ENCODE assay signal across 22 cellular contexts in genomic region chr10:5281355-5281754, GRCh38.
DNase-seq lines count a peak whose midpoint lies in the region; ATAC-seq, FAIRE-seq and TF ChIP-seq lines count a peak whose summit lies in the region.
"Had no signal": no experiment of that assay in that cellular context is flagged by ENCODE, and none has a peak within 500 bp of the region (broad histone marks: within the 10 kb centered on the region; RNA-seq: fewer than 3 reads in every experiment).

No MANE protein-coding gene starts in this region.

- H3K4me1 Mint-ChIP-seq in activated T-cell treated with anti-CD3 and anti-CD28 coated beads, Interleukin-2, amount 50 U/mL, for 72 hours (ENCODE audit: low read depth): peaks cover 38% of the 10 kb centered on the region
- H3K4me1 Mint-ChIP-seq in activated T-cell treated with anti-CD3 and anti-CD28 coated beads, Interleukin-2, amount 50 U/mL, for 4 hours (ENCODE audit: low read depth): peaks cover 13% of the 10 kb centered on the region
- H3K4me1 Mint-ChIP-seq: B cell had no signal

- CTCF ChIA-PET in A549 (lab: Yijun Ruan, JAX): interaction anchor here (1.1 to 5.3 kb wide), 7 partner anchors 9 to 431 kb away, joined by 3 to 68 read pairs (median 3); no protein-coding TSS in a partner anchor
- CTCF ChIA-PET in PC-9 (lab: Charles Lee): no interaction called here

- peaks cover 0 to 6% of the 10 kb centered on the region in 2 donors for H3K36me3 Mint-ChIP-seq in activated T-cell treated with anti-CD3 and anti-CD28 coated beads, Interleukin-2, amount 50 U/mL, for 72 hours (ENCODE audit: insufficient read depth in 2 of 2)
- H3K36me3 Mint-ChIP-seq in activated T-cell treated with anti-CD3 and anti-CD28 coated beads, Interleukin-2, amount 50 U/mL, for 4 hours (ENCODE audit: insufficient read depth): no peaks in the 10 kb centered on the region

- no peaks in the 10 kb centered on the region for H3K9me3 Mint-ChIP-seq in activated T-cell treated with anti-CD3 and anti-CD28 coated beads, Interleukin-2, amount 50 U/mL, for 72 hours
- H3K9me3 Mint-ChIP-seq in activated T-cell treated with anti-CD3 and anti-CD28 coated beads, Interleukin-2, amount 50 U/mL, for 4 hours: no peaks in the 10 kb centered on the region
- H3K9me3 Mint-ChIP-seq: CD4-positive, alpha-beta T cell; CD8-positive, alpha-beta T cell had no signal

- intact Hi-C loops in PC-9 (cut with micrococcal nuclease; ENCODE audit: unreplicated experiment): loop anchor here (5.0 kb wide), 1 partner anchor 101 kb away; no protein-coding TSS in a partner anchor

- H3K36me3 ChIP-seq in GM23248 (ENCODE audit: low read depth) (no peaks in the 10 kb centered on the region), PC-9 (ENCODE audit: low read depth) (no peaks in the 10 kb centered on the region)

- no peaks in the 10 kb centered on the region for H3K79me2 ChIP-seq in GM23248 (ENCODE audit: insufficient read depth)
- no peaks in the 10 kb centered on the region for H3K79me2 ChIP-seq in PC-9 (ENCODE audit: low read depth)

- no TSS peak for BruUV-seq in PC-9 (replicated peaks; lab: Mats Ljungman, UMichigan)

- peaks cover 41% of the 10 kb centered on the region for H3K4me1 ChIP-seq in A549
- H3K4me1 ChIP-seq in GM23248 (ENCODE audit: insufficient read depth): peaks cover 8% of the 10 kb centered on the region; the same call in 1 of the 2 replicates
- peaks cover 32% of the 10 kb centered on the region for H3K4me1 ChIP-seq in PC-9 (replicated peaks; ENCODE audit: insufficient read depth)
- H3K4me1 ChIP-seq: Caco-2 had no signal

- TF ChIP-seq CTCF in A549 (IDR thresholded peaks at IDR 0.05) (no peak), PC-9 (conservative IDR thresholded peaks at IDR 0.05) (no peak), coronary artery (IDR thresholded peaks at IDR 0.05) (no peak)

- no peak overlapping the region for H3K4me3 ChIP-seq in A549
- H3K4me3 ChIP-seq in GM23248: no peak overlapping the region
- peak overlapping the region; percentile 21; the same call in 1 of the 2 replicates for H3K4me3 ChIP-seq in PC-9
- H3K4me3 ChIP-seq in coronary artery: no peak overlapping the region
- H3K4me3 ChIP-seq: BLaER1 treated with 17β-estradiol and CSF1 and Interleukin-3, amounts not matched to agents 10 nM and 100 nM had no signal

- no peak for FAIRE-seq in A549 (lab: Jason Lieb, UNC)
- FAIRE-seq: D721Med, GM12892, GM18507 had no signal

- H3K4me2 ChIP-seq in A549 (no peak overlapping the region; the same call in 1 of the 3 replicates), GM23248 (ENCODE audit: unreplicated experiment) (no peak overlapping the region), PC-9 (peak overlapping the region; percentile 36; the same call in 1 of the 2 replicates)

- DNase-seq in activated T-cell treated with anti-CD3 and anti-CD28 coated beads, Interleukin-2, amount 50 U/mL, for 72 hours: no peak
- no peak for DNase-seq in activated T-cell treated with anti-CD3 and anti-CD28 coated beads, Interleukin-2, amount 50 U/mL, for 4 hours
- DNase-seq in A549 (ENCODE audit: low read depth in 1 of 2, low spot score in 1 of 2) (no peak), GM23248 (no peak), PC-9 (no peak), coronary artery (ENCODE audit: low spot score) (no peak)
- no peak for DNase-seq in stimulated activated CD4-positive, alpha-beta T cell treated with anti-CD3 and anti-CD28 coated beads, Interleukin-1b, Interleukin-23, amount 100 ng/mL, for 48 hours
- DNase-seq: 8988T; AML-193; Caco-2; Calu3; CD4-positive, alpha-beta T cell; CD8-positive, alpha-beta T cell; DMS79 treated with DMSO at 0.1 percent for 48 hours; GF-D8 had no signal

- H3F3A ChIP-seq in GM23248 (ENCODE audit: insufficient read depth): no peaks in the 10 kb centered on the region
- H3F3A ChIP-seq in PC-9 (ENCODE audit: insufficient read depth, low read depth): no peaks in the 10 kb centered on the region; the same call in 1 of the 2 replicates

- no peak overlapping the region for H3K9ac ChIP-seq in GM23248
- H3K9ac ChIP-seq: BLaER1 treated with 17β-estradiol and CSF1 and Interleukin-3, amounts not matched to agents 10 nM and 100 nM had no signal

- H2AFZ ChIP-seq in GM23248: 0 out of 2 replicates have a peak overlapping the region, but pooled peaks have one; percentile 31
- no peak overlapping the region for H2AFZ ChIP-seq in PC-9

- no peaks in the 10 kb centered on the region for H4K20me1 ChIP-seq in GM23248 (ENCODE audit: insufficient read depth)
- H4K20me1 ChIP-seq in PC-9 (ENCODE audit: insufficient read depth): no peaks in the 10 kb centered on the region
- H4K20me1 ChIP-seq: BLaER1 treated with 17β-estradiol and CSF1 and Interleukin-3, amounts not matched to agents 10 nM and 100 nM had no signal

- POLR2A ChIA-PET in A549 (lab: Yijun Ruan, JAX): no interaction called here
- POLR2A ChIA-PET in PC-9 (lab: Charles Lee; ENCODE audit: unreplicated experiment): interaction anchor here (0.7 to 1.9 kb wide), 2 partner anchors 11 to 334 kb away, joined by 3 to 17 read pairs; no protein-coding TSS in a partner anchor

- 65% methylated on average over 2 of the region's 2 CpGs for WGBS in A549 (ENCODE audit: missing lambda C conversion rate)
- 67 to 72% methylated on average over 2 of the region's 2 CpGs for WGBS in GM23248 (ENCODE audit: low coverage in 1 of 2, low lambda C conversion rate in 2 of 2, missing lambda C conversion rate in 2 of 2), 2 experiments

- no peak overlapping the region for H3K4me3 Mint-ChIP-seq in activated T-cell treated with anti-CD3 and anti-CD28 coated beads, Interleukin-2, amount 50 U/mL, for 72 hours
- H3K4me3 Mint-ChIP-seq in activated T-cell treated with anti-CD3 and anti-CD28 coated beads, Interleukin-2, amount 50 U/mL, for 4 hours: no peak overlapping the region
- H3K4me3 Mint-ChIP-seq: B cell; CD4-positive, alpha-beta T cell; CD8-positive, alpha-beta T cell had no signal

- H3K27me3 Mint-ChIP-seq in activated T-cell treated with anti-CD3 and anti-CD28 coated beads, Interleukin-2, amount 50 U/mL, for 72 hours (ENCODE audit: low read depth): no peaks in the 10 kb centered on the region
- peaks cover 28% of the 10 kb centered on the region for H3K27me3 Mint-ChIP-seq in activated T-cell treated with anti-CD3 and anti-CD28 coated beads, Interleukin-2, amount 50 U/mL, for 4 hours (ENCODE audit: low read depth)
- H3K27me3 Mint-ChIP-seq: CD4-positive, alpha-beta T cell had no signal

- H3K9me2 ChIP-seq in GM23248 (ENCODE audit: insufficient read depth) (no peaks in the 10 kb centered on the region), PC-9 (ENCODE audit: insufficient read depth) (no peaks in the 10 kb centered on the region)

- H3K9me3 ChIP-seq in A549: peaks cover 24% of the 10 kb centered on the region
- no peaks in the 10 kb centered on the region for H3K9me3 ChIP-seq in GM23248 (ENCODE audit: low read depth)
- no peaks in the 10 kb centered on the region for H3K9me3 ChIP-seq in PC-9 (ENCODE audit: insufficient read depth, low read depth)
- H3K9me3 ChIP-seq: Caco-2 had no signal

- no peak overlapping the region for H3K27ac Mint-ChIP-seq in activated T-cell treated with anti-CD3 and anti-CD28 coated beads, Interleukin-2, amount 50 U/mL, for 72 hours
- H3K27ac Mint-ChIP-seq: B cell; CD4-positive, alpha-beta T cell; CD8-positive, alpha-beta T cell had no signal

- ATAC-seq in activated T-cell treated with anti-CD3 and anti-CD28 coated beads, Interleukin-2, amount 50 U/mL, for 72 hours (replicated peaks in 1 of 2): peak; percentile 47 to 55
- no peak for ATAC-seq in activated T-cell treated with anti-CD3 and anti-CD28 coated beads, Interleukin-2, amount 50 U/mL, for 4 hours
- ATAC-seq in A549 (no peak), GM19324 (IDR thresholded peaks at IDR 0.05; ENCODE audit: low FRiP score, unreplicated experiment) (no peak)
- ATAC-seq: CD8-positive, alpha-beta T cell had no signal

- in situ Hi-C loops in GM23248 (cut with MboI): no loop called here

- TF ChIP-seq RAD21 in A549 (conservative IDR thresholded peaks at IDR 0.05 in 1 of 2, IDR thresholded peaks at IDR 0.05 in 1 of 2): no peak

- TF ChIP-seq EP300 in A549 (IDR thresholded peaks at IDR 0.05): no peak

- TF ChIP-seq POLR2A in A549 (IDR thresholded peaks at IDR 0.05; ENCODE audit: low read length): no peak

- peak overlapping the region; percentile 75 to 97 for H3K27ac ChIP-seq in A549
- no peak overlapping the region for H3K27ac ChIP-seq in GM23248
- H3K27ac ChIP-seq in PC-9: no peak overlapping the region
- no peak overlapping the region for H3K27ac ChIP-seq in coronary artery
- H3K27ac ChIP-seq: C4-2B had no signal

- H3K27me3 ChIP-seq in GM23248 (replicated peaks; ENCODE audit: insufficient read depth): no peaks in the 10 kb centered on the region
- no peaks in the 10 kb centered on the region for H3K27me3 ChIP-seq in PC-9 (ENCODE audit: insufficient read depth, low read depth)
- H3K27me3 ChIP-seq: BLaER1 treated with 17β-estradiol and CSF1 and Interleukin-3, amounts not matched to agents 10 nM and 100 nM had no signal

TF ChIP-seq in A549, 52 proteins besides CTCF, POLR2A, EP300 and RAD21:
- TF ChIP-seq SMC3 (IDR thresholded peaks at IDR 0.05) (no peak), JUNB (IDR thresholded peaks at IDR 0.05) (no peak), POLR2AphosphoS2 (conservative IDR thresholded peaks at IDR 0.05; ENCODE audit: low read length) (no peak), E2F6 (IDR thresholded peaks at IDR 0.05; ENCODE audit: borderline replicate concordance, low read depth) (no peak), MAZ (IDR thresholded peaks at IDR 0.05; ENCODE audit: borderline replicate concordance, low read depth, low read length) (no peak), HDAC2 (IDR thresholded peaks at IDR 0.05) (no peak), FOXS1 (CRISPR knock-in tag; IDR thresholded peaks at IDR 0.05) (no peak), BHLHE40 (IDR thresholded peaks at IDR 0.05; ENCODE audit: low read depth, low read length) (no peak), KDM1A (IDR thresholded peaks at IDR 0.05; ENCODE audit: low read depth) (no peak), CBX8 (IDR thresholded peaks at IDR 0.05) (no peak), FOSL2 (IDR thresholded peaks at IDR 0.05) (no peak), FOSL2 (CRISPR knock-in tag; IDR thresholded peaks at IDR 0.05) (no peak), CHD4 (IDR thresholded peaks at IDR 0.05; ENCODE audit: borderline replicate concordance) (no peak)

Comparison
In these comparisons a context has a peak if more than half of its experiments do, and no peak if none do; other contexts are left out.
1. ATAC-seq: peak in activated T-cell treated with anti-CD3 and anti-CD28 coated beads, Interleukin-2, amount 50 U/mL, for 72 hours (2 of 2); none in activated T-cell treated with anti-CD3 and anti-CD28 coated beads, Interleukin-2, amount 50 U/mL, for 4 hours (0 of 2), A549 (0 of 2) and GM19324 (single experiment).
2. H3K27ac ChIP-seq: peak in A549 (2 of 2); none in GM23248 (single experiment), PC-9 (single experiment) and coronary artery (0 of 2).